In the genomic region with DNA sequence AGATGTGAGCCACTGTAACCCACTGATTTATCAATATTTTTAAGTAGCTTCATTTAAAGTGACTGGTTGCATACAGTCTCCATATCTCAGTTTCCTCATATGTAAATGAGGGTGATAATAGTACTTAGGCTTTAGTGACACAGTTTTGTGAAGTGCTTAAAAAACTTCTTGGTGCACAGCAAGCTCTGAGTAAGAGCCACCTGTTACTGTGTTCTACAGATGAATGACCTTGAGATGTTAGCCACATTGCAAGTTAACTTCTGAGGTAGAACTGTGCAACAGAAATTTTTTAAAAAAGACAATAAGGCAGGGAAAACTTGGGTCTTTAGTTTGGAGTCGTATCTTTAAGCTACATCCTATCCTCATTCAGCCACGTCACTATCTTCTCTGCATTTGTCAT, we compare ENCODE assay signal across 21 cellular contexts. TPM values are rescaled to one million over a fixed set of nuclear protein-coding genes. Genes with fewer than 3 reads are reported as not detected.
DNase-seq lines count a peak whose midpoint lies in the region; ATAC-seq, FAIRE-seq and TF ChIP-seq lines count a peak whose summit lies in the region.
"Had no signal": no experiment of that assay in that cellular context is flagged by ENCODE, and none has a peak within 500 bp of the region (broad histone marks: within the 10 kb centered on the region; RNA-seq: fewer than 3 reads in every experiment).

No MANE protein-coding gene starts in this region.

- H3K4me1 ChIP-seq in DOHH2 (ENCODE audit: control insufficient read depth, low read length) (peaks cover 27% of the 10 kb centered on the region), HEK293 (ENCODE audit: control insufficient read depth, insufficient read depth, low read length) (peaks cover 6% of the 10 kb centered on the region; the same call in 1 of the 2 replicates), pancreas (peaks cover 0 to 4% (median 3%) of the 10 kb centered on the region in 3 donors)
- H3K4me1 ChIP-seq: BLaER1 treated with 17β-estradiol and CSF1 and Interleukin-3, amounts not matched to agents 10 nM and 100 nM; Caco-2 had no signal

- no peak overlapping the region for H3K4me3 ChIP-seq in DOHH2 (ENCODE audit: low read length)
- no peak overlapping the region for H3K4me3 ChIP-seq in HEK293 (ENCODE audit: low read depth, low read length)
- no peak overlapping the region for H3K4me3 ChIP-seq in pancreas
- H3K4me3 ChIP-seq: BLaER1 treated with 17β-estradiol and CSF1 and Interleukin-3, amounts not matched to agents 10 nM and 100 nM; GM12878 had no signal

- no peaks in the 10 kb centered on the region for H3K79me2 ChIP-seq in DOHH2 (ENCODE audit: control insufficient read depth, low read length)

- intact Hi-C loops in pancreas (cut with DNase I) = no loop called here

- H3K36me3 ChIP-seq in DOHH2 (ENCODE audit: control insufficient read depth, low read length) (peaks cover 34% of the 10 kb centered on the region), HEK293 (ENCODE audit: control insufficient read depth in 2 of 2, insufficient read depth in 1 of 2, low read length in 2 of 2) (peaks cover 7 to 25% of the 10 kb centered on the region in 2 experiments; a peak in 2 of 3 replicates), pancreas (no peaks in the 10 kb centered on the region)

- H4K20me1 ChIP-seq in DOHH2 (ENCODE audit: control insufficient read depth, insufficient read depth, low read depth, low read length) = no peaks in the 10 kb centered on the region
- H4K20me1 ChIP-seq: BLaER1 treated with 17β-estradiol and CSF1 and Interleukin-3, amounts not matched to agents 10 nM and 100 nM had no signal

- 31 to 49% methylated on average over 2 of the region's 2 CpGs for WGBS in pancreas, 2 donors

- CTCF ChIA-PET in HEK293 (lab: Yijun Ruan, JAX) = interaction anchor here (1.2 kb wide), 1 partner anchor 11 kb away, joined by 3 read pairs; no protein-coding TSS in a partner anchor

- no peaks in the 10 kb centered on the region for H3K9me3 ChIP-seq in DOHH2 (ENCODE audit: control insufficient read depth, insufficient read depth, low read length)
- H3K9me3 ChIP-seq in HEK293 (ENCODE audit: control insufficient read depth, insufficient read depth, low read depth, low read length) = no peaks in the 10 kb centered on the region
- no peaks in the 10 kb centered on the region for H3K9me3 ChIP-seq in pancreas
- H3K9me3 ChIP-seq: Caco-2 had no signal

- ATAC-seq in pancreas = peak; percentile 69 to 96 (median 82)
- no peak for ATAC-seq in esophagus mucosa
- ATAC-seq: CD8-positive, alpha-beta T cell; GM12878 had no signal

- H3F3A ChIP-seq in DOHH2 (ENCODE audit: control insufficient read depth, insufficient read depth) = no peaks in the 10 kb centered on the region

- no peak for DNase-seq in pancreas
- DNase-seq in Ammon's horn (ENCODE audit: low spot score) = no peak
- DNase-seq: 8988T; ACHN; Caco-2; Calu3; CD4-positive, alpha-beta T cell; CD8-positive, alpha-beta T cell; DMS79 treated with DMSO at 0.1 percent for 48 hours; EL; GDM1 had no signal

- H3K27me3 ChIP-seq in DOHH2 (ENCODE audit: control insufficient read depth, low read length) (no peaks in the 10 kb centered on the region), pancreas (no peaks in the 10 kb centered on the region)
- H3K27me3 ChIP-seq: BLaER1 treated with 17β-estradiol and CSF1 and Interleukin-3, amounts not matched to agents 10 nM and 100 nM had no signal

- H3K4me2 ChIP-seq in DOHH2 (ENCODE audit: low read length) = peak overlapping the region; percentile 30
- H3K4me2 ChIP-seq: BLaER1 treated with 17β-estradiol and CSF1 and Interleukin-3, amounts not matched to agents 10 nM and 100 nM had no signal

- FAIRE-seq in pancreas (lab: Jason Lieb, UNC) = no peak
- FAIRE-seq: A204.1, D721Med, GM12878, GM12892, GM18507 had no signal

- H3K27ac ChIP-seq in DOHH2 (ENCODE audit: low read depth, low read length) = peak overlapping the region; percentile 35
- no peak overlapping the region for H3K27ac ChIP-seq in HEK293 (ENCODE audit: extremely low read depth, low read depth, low read length)
- H3K27ac ChIP-seq in pancreas = no peak overlapping the region
- H3K27ac ChIP-seq: BLaER1 treated with 17β-estradiol and CSF1 and Interleukin-3, amounts not matched to agents 10 nM and 100 nM; C4-2B had no signal

- no peaks in the 10 kb centered on the region for H3K9me2 ChIP-seq in DOHH2 (replicated peaks; ENCODE audit: control insufficient read depth, low read length)

- POLR2A ChIA-PET in HEK293 (lab: Yijun Ruan, JAX) = no interaction called here

- TF ChIP-seq CTCF in DOHH2 (IDR thresholded peaks at IDR 0.05; ENCODE audit: low read depth, low read length, poor library complexity, severe bottlenecking) = no peak
- TF ChIP-seq CTCF in HEK293 (tag by site-specific recombination; IDR thresholded peaks at IDR 0.05) = no peak
- no peak for TF ChIP-seq CTCF in pancreas (IDR thresholded peaks at IDR 0.05)

TF ChIP-seq in HEK293, 187 proteins besides CTCF, POLR2A, EP300 and RAD21:
- peak; percentile 40; the same call in 1 of the 2 replicates for TF ChIP-seq SCRT2 (tag by site-specific recombination; IDR thresholded peaks at IDR 0.05)
- no peak for TF ChIP-seq ZNF639 (tag by site-specific recombination; IDR thresholded peaks at IDR 0.05)
TF ChIP-seq in HEK293: peak in this region for 1.

RNA-seq across cellular contexts. Expression of gene PCCB, which starts 43.1 kb away (rescaled TPM):
- total RNA-seq in pancreas (10 to 100 TPM in 5 of 6 donors, 1 to 10 TPM in 1; 9.3 to 24.9 (median 18.2) TPM), esophagus mucosa (32.0 TPM)
- 10 to 100 TPM in 1 of 2 donors, 1 to 10 TPM in 1; 8.9 to 11.7 TPM for polyA plus RNA-seq in pancreas
